In the genomic region with DNA sequence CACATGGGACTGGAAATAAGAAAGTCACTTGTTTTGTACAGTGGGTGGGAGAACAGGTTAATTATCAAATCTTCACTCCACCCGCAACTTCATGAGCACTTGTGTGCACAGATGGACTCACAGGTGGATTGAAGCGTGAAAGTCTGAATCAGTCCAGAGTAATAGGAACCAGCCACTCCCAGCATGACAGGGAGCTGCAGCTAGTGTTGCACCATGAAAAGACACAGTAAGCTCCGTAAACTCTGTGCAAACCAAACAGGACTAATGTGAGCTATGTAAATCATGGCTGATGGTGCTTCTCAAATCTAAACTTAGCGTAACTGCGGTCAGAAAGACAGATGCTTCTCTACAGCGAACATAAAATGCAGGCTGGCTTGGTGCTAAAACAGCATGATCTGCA, we compare ENCODE assay signal across 20 cellular contexts.
A peak's percentile ranks its signal among the peaks of the same experiment; 100 is the strongest.
DNase-seq lines count a peak whose midpoint lies in the region; FAIRE-seq and TF ChIP-seq lines count a peak whose summit lies in the region.
"Had no signal": no experiment of that assay in that cellular context is flagged by ENCODE, and none has a peak within 500 bp of the region (broad histone marks: within the 10 kb centered on the region; RNA-seq: fewer than 3 reads in every experiment).

No MANE protein-coding gene starts in this region.

- no peak overlapping the region for H3K4me3 Mint-ChIP-seq in astrocyte (ENCODE audit: unreplicated experiment)
- no peak overlapping the region for H3K4me3 Mint-ChIP-seq in activated naive CD4-positive, alpha-beta T cell treated with anti-CD3 and anti-CD28 coated beads for 36 hours
- H3K4me3 Mint-ChIP-seq: activated CD4-positive, alpha-beta T cell treated with anti-CD3 and anti-CD28 coated beads, Interleukin-2, amount 10 ng/mL, durations not matched to agents 24 days and 14 days; CD4-positive, alpha-beta T cell; dendritic cell treated with granulocyte-macrophage colony-stimulating factor and Interleukin-4, amounts not matched to agents 40 ng/mL and 50 ng/mL, for 4 days had no signal

- H4K20me1 ChIP-seq in Karpas-422 (ENCODE audit: insufficient read depth, low read depth, low read length), result no peaks in the 10 kb centered on the region
- no peaks in the 10 kb centered on the region for H4K20me1 ChIP-seq in astrocyte (ENCODE audit: insufficient read depth, low read length)

- H2AFZ ChIP-seq in Karpas-422 (ENCODE audit: low read length) (no peak overlapping the region), astrocyte (ENCODE audit: low read depth, low read length) (no peak overlapping the region)

- TF ChIP-seq CTCF in astrocyte (IDR thresholded peaks at IDR 0.05; ENCODE audit: insufficient read depth, low read depth, low read length), result no peak
- TF ChIP-seq CTCF in GM10266 (IDR thresholded peaks at IDR 0.05; ENCODE audit: control insufficient read depth, insufficient read depth, low read depth, missing control alignments), result no peak

- no peaks in the 10 kb centered on the region for H3K36me3 Mint-ChIP-seq in astrocyte (ENCODE audit: low read depth, unreplicated experiment)
- no peaks in the 10 kb centered on the region for H3K36me3 Mint-ChIP-seq in activated naive CD4-positive, alpha-beta T cell treated with anti-CD3 and anti-CD28 coated beads for 36 hours (ENCODE audit: low read depth)

- peak; percentile 96 for DNase-seq in Karpas-422
- peak; percentile 66 to 67 for DNase-seq in NCI-H187 (lab: John Stamatoyannopoulos, UW)
- DNase-seq in astrocyte (ENCODE audit: low read depth), result peak; percentile 18
- peak; percentile 57 for DNase-seq in kidney tubule cell (ENCODE audit: low spot score)
- DNase-seq in activated T-cell treated with anti-CD3 and anti-CD28 coated beads, Interleukin-2, amount 50 U/mL, for 48 hours, result no peak
- DNase-seq in GM10266 (ENCODE audit: extremely low spot score), result no peak
- no peak for DNase-seq in activated naive CD4-positive, alpha-beta T cell treated with anti-CD3 and anti-CD28 coated beads for 36 hours
- DNase-seq: activated CD4-positive, alpha-beta T cell treated with anti-CD3 and anti-CD28 coated beads, Interleukin-2, amount 10 ng/mL, durations not matched to agents 24 days and 14 days; activated naive CD4-positive, alpha-beta T cell treated with anti-CD3 and anti-CD28 coated beads, Interleukin-2, amount 50 U/mL, for 16 hours; CD4-positive, alpha-beta T cell; GF-D8; KG1; mammary epithelial cell; NCI-H1436; sigmoid colon; stomach; transverse colon had no signal

- H3K27ac ChIP-seq in Karpas-422 (ENCODE audit: low read length), result peak overlapping the region; percentile 99
- H3K27ac ChIP-seq in astrocyte (ENCODE audit: low read depth, low read length), result no peak overlapping the region
- H3K27ac ChIP-seq: RWPE1, sigmoid colon, SK-N-MC, stomach, transverse colon had no signal

- no peaks in the 10 kb centered on the region for H3K27me3 ChIP-seq in Karpas-422 (ENCODE audit: low read length)
- no peaks in the 10 kb centered on the region for H3K27me3 ChIP-seq in astrocyte (ENCODE audit: insufficient read depth, low read length)
- H3K27me3 ChIP-seq: stomach, transverse colon had no signal

- peak overlapping the region; percentile 77 for H3K4me2 ChIP-seq in Karpas-422 (ENCODE audit: low read depth, low read length, poor library complexity, severe bottlenecking)
- H3K4me2 ChIP-seq in astrocyte (ENCODE audit: low read length), result no peak overlapping the region

- H3K27ac Mint-ChIP-seq in astrocyte (ENCODE audit: unreplicated experiment), result no peak overlapping the region
- no peak overlapping the region for H3K27ac Mint-ChIP-seq in activated naive CD4-positive, alpha-beta T cell treated with anti-CD3 and anti-CD28 coated beads for 36 hours
- H3K27ac Mint-ChIP-seq: activated CD4-positive, alpha-beta T cell treated with anti-CD3 and anti-CD28 coated beads, Interleukin-2, amount 10 ng/mL, durations not matched to agents 24 days and 14 days; CD4-positive, alpha-beta T cell; dendritic cell treated with granulocyte-macrophage colony-stimulating factor and Interleukin-4, amounts not matched to agents 40 ng/mL and 50 ng/mL, for 4 days had no signal

- H3K9me2 ChIP-seq in Karpas-422 (replicated peaks; ENCODE audit: insufficient read depth, low read length), result no peaks in the 10 kb centered on the region

- FAIRE-seq in astrocyte (lab: Jason Lieb, UNC), result no peak

- H3K27me3 Mint-ChIP-seq in astrocyte (ENCODE audit: low read depth, unreplicated experiment), result no peaks in the 10 kb centered on the region
- no peaks in the 10 kb centered on the region for H3K27me3 Mint-ChIP-seq in activated naive CD4-positive, alpha-beta T cell treated with anti-CD3 and anti-CD28 coated beads for 36 hours (ENCODE audit: low read depth)
- H3K27me3 Mint-ChIP-seq: activated CD4-positive, alpha-beta T cell treated with anti-CD3 and anti-CD28 coated beads, Interleukin-2, amount 10 ng/mL, durations not matched to agents 24 days and 14 days; dendritic cell treated with granulocyte-macrophage colony-stimulating factor and Interleukin-4, amounts not matched to agents 40 ng/mL and 50 ng/mL, for 4 days had no signal

- H3K9ac ChIP-seq in Karpas-422 (ENCODE audit: low read length) (peak overlapping the region; percentile 67), astrocyte (ENCODE audit: low read length) (no peak overlapping the region)

- intact Hi-C loops in activated naive CD4-positive, alpha-beta T cell treated with anti-CD3 and anti-CD28 coated beads for 36 hours (cut with micrococcal nuclease), result no loop called here

- H3K4me3 ChIP-seq in Karpas-422 (ENCODE audit: low read length) (peak overlapping the region; percentile 56), astrocyte (ENCODE audit: insufficient read depth, low read depth, low read length) (no peak overlapping the region)
- H3K4me3 ChIP-seq: sigmoid colon, SK-N-MC, stomach, transverse colon had no signal

- no peaks in the 10 kb centered on the region for H3K36me3 ChIP-seq in Karpas-422 (ENCODE audit: insufficient read depth, low read length)
- no peaks in the 10 kb centered on the region for H3K36me3 ChIP-seq in astrocyte (ENCODE audit: insufficient read depth, low read length)
- H3K36me3 ChIP-seq: sigmoid colon, stomach, transverse colon had no signal

- peaks cover 87% of the 10 kb centered on the region for H3K4me1 ChIP-seq in Karpas-422 (ENCODE audit: low read length)
- peaks cover 3% of the 10 kb centered on the region for H3K4me1 ChIP-seq in astrocyte (ENCODE audit: insufficient read depth, low read length)
- H3K4me1 ChIP-seq: sigmoid colon, stomach, transverse colon had no signal

- H3K9me3 Mint-ChIP-seq in astrocyte (ENCODE audit: unreplicated experiment), result peaks cover 4% of the 10 kb centered on the region
- H3K9me3 Mint-ChIP-seq in activated naive CD4-positive, alpha-beta T cell treated with anti-CD3 and anti-CD28 coated beads for 36 hours, result no peaks in the 10 kb centered on the region
- H3K9me3 Mint-ChIP-seq: activated CD4-positive, alpha-beta T cell treated with anti-CD3 and anti-CD28 coated beads, Interleukin-2, amount 10 ng/mL, durations not matched to agents 24 days and 14 days; CD4-positive, alpha-beta T cell had no signal

- CTCF ChIA-PET in activated naive CD4-positive, alpha-beta T cell treated with anti-CD3 and anti-CD28 coated beads for 36 hours (lab: Charles Lee), result no interaction called here

- H3K79me2 ChIP-seq in Karpas-422 (ENCODE audit: low read length) (no peaks in the 10 kb centered on the region), astrocyte (ENCODE audit: insufficient read depth, low read length) (no peaks in the 10 kb centered on the region)

- H3K9me3 ChIP-seq in Karpas-422 (ENCODE audit: low read length) (no peaks in the 10 kb centered on the region), astrocyte (ENCODE audit: insufficient read depth, low read depth, low read length) (no peaks in the 10 kb centered on the region)
- H3K9me3 ChIP-seq: sigmoid colon, transverse colon had no signal

- no peaks in the 10 kb centered on the region for H3K4me1 Mint-ChIP-seq in astrocyte (ENCODE audit: low read depth, unreplicated experiment)
- peaks cover 2% of the 10 kb centered on the region for H3K4me1 Mint-ChIP-seq in activated naive CD4-positive, alpha-beta T cell treated with anti-CD3 and anti-CD28 coated beads for 36 hours (ENCODE audit: low read depth)
- H3K4me1 Mint-ChIP-seq: activated CD4-positive, alpha-beta T cell treated with anti-CD3 and anti-CD28 coated beads, Interleukin-2, amount 10 ng/mL, durations not matched to agents 24 days and 14 days had no signal

Comparison
In these comparisons a context has a peak if more than half of its experiments do, and no peak if none do; other contexts are left out.
1. DNase-seq: peak in Karpas-422 (single experiment), NCI-H187 (2 of 2), astrocyte (single experiment) and kidney tubule cell (single experiment); none in activated T-cell treated with anti-CD3 and anti-CD28 coated beads, Interleukin-2, amount 50 U/mL, for 48 hours (0 of 2), GM10266 (single experiment) and activated naive CD4-positive, alpha-beta T cell treated with anti-CD3 and anti-CD28 coated beads for 36 hours (single experiment).